In genomic region chr4:147340111-147340510, GRCh38 we compare ENCODE assay signal across 14 cellular contexts.
DNase-seq lines count a peak whose midpoint lies in the region; ATAC-seq and TF ChIP-seq lines count a peak whose summit lies in the region.
"Had no signal": no experiment of that assay in that cellular context is flagged by ENCODE, and none has a peak within 500 bp of the region (broad histone marks: within the 10 kb centered on the region; RNA-seq: fewer than 3 reads in every experiment).

No MANE protein-coding gene starts in this region.

- no peak overlapping the region for H3K23ac ChIP-seq in IMR-90 (ENCODE audit: low read depth, low read length)

- CTCF ChIA-PET in IMR-90 (lab: Yijun Ruan, JAX) = no interaction called here
- CTCF ChIA-PET in CD4-positive, alpha-beta T cell (lab: Charles Lee) = no interaction called here

- dilution Hi-C loops in IMR-90 (cut with HindIII; ENCODE audit: low sequenced_read_pairs, unreplicated experiment) = no loop called here

- POLR2A ChIA-PET in IMR-90 (lab: Charles Lee; ENCODE audit: unreplicated experiment) = no interaction called here
- POLR2A ChIA-PET in CD4-positive, alpha-beta T cell (lab: Charles Lee) = no interaction called here

- H3K36me3 ChIP-seq in IMR-90 (ENCODE audit: control insufficient read depth, insufficient read depth, low read length) = no peaks in the 10 kb centered on the region

- H2BK5ac ChIP-seq in IMR-90 (ENCODE audit: low read depth, low read length, poor library complexity, severe bottlenecking) = peak overlapping the region; percentile 14

- intact Hi-C loops in IMR-90 (cut with micrococcal nuclease) = no loop called here
- intact Hi-C loops in CD4-positive, alpha-beta T cell (cut with DNase I, micrococcal nuclease) = no loop called here

- H3K4me3 ChIP-seq in IMR-90 (ENCODE audit: insufficient read depth, low read depth, low read length) (no peak overlapping the region), choroid plexus epithelial cell (ENCODE audit: low read depth, low read length) (no peak overlapping the region)

- no peaks in the 10 kb centered on the region for H4K20me1 ChIP-seq in IMR-90 (ENCODE audit: insufficient read depth, low read length)

- H3K27ac ChIP-seq in IMR-90 (ENCODE audit: insufficient read depth, low read length) = no peak overlapping the region
- no peak overlapping the region for H3K27ac ChIP-seq in CD4-positive, alpha-beta T cell (ENCODE audit: low read depth, low read length)

- H3K9me3 ChIP-seq in IMR-90 (ENCODE audit: control insufficient read depth, insufficient read depth, low read length) = no peaks in the 10 kb centered on the region
- no peaks in the 10 kb centered on the region for H3K9me3 ChIP-seq in CD4-positive, alpha-beta T cell (ENCODE audit: control insufficient read depth, low read length)

- TF ChIP-seq RAD21 in IMR-90 (IDR thresholded peaks at IDR 0.05; ENCODE audit: low read length) = no peak

- H3K18ac ChIP-seq in IMR-90 (ENCODE audit: low read depth, low read length) = no peak overlapping the region

- no peak overlapping the region for H2AK5ac ChIP-seq in IMR-90 (ENCODE audit: low read depth, low read length)

- no peak overlapping the region for H3K14ac ChIP-seq in IMR-90 (replicated peaks; ENCODE audit: low read depth, low read length)

- H3K27me3 Mint-ChIP-seq in mesothelial cell of epicardium (ENCODE audit: low read depth) = no peaks in the 10 kb centered on the region
- peaks cover 6% of the 10 kb centered on the region for H3K27me3 Mint-ChIP-seq in CD4-positive, alpha-beta T cell
- H3K27me3 Mint-ChIP-seq in progenitor cell of endocrine pancreas = no peaks in the 10 kb centered on the region
- H3K27me3 Mint-ChIP-seq: activated naive CD4-positive, alpha-beta T cell treated with anti-CD3 and anti-CD28 coated beads, Interleukin-2, amount 50 U/mL, for 24 hours; effector memory CD8-positive, alpha-beta T cell had no signal

- H4K8ac ChIP-seq in IMR-90 (ENCODE audit: low read depth in 2 of 2, low read length in 2 of 2) = no peak overlapping the region

- BruUV-seq in IMR-90 (replicated peaks; lab: Mats Ljungman, UMichigan) = no TSS peak

- H2BK15ac ChIP-seq in IMR-90 (ENCODE audit: low read depth, low read length) = no peak overlapping the region

- H2BK20ac ChIP-seq in IMR-90 (ENCODE audit: low read depth, low read length) = no peak overlapping the region

- peaks cover 49% of the 10 kb centered on the region for H3K4me1 Mint-ChIP-seq in mesothelial cell of epicardium
- H3K4me1 Mint-ChIP-seq in CD4-positive, alpha-beta T cell (ENCODE audit: low read depth) = no peaks in the 10 kb centered on the region
- peaks cover 1% of the 10 kb centered on the region for H3K4me1 Mint-ChIP-seq in progenitor cell of endocrine pancreas (ENCODE audit: low read depth)
- H3K4me1 Mint-ChIP-seq: activated naive CD4-positive, alpha-beta T cell treated with anti-CD3 and anti-CD28 coated beads, Interleukin-2, amount 50 U/mL, for 24 hours; immature natural killer cell had no signal

- WGBS in IMR-90 (ENCODE audit: extremely low coverage in 2 of 2, insufficient read length in 1 of 2), 2 experiments = no CpG with 5 or more reads among the region's 1 CpG

- H3K9me3 Mint-ChIP-seq in mesothelial cell of epicardium (peaks cover 9% of the 10 kb centered on the region), progenitor cell of endocrine pancreas (ENCODE audit: low read depth) (no peaks in the 10 kb centered on the region)
- no peaks in the 10 kb centered on the region for H3K9me3 Mint-ChIP-seq in CD4-positive, alpha-beta T cell
- H3K9me3 Mint-ChIP-seq: activated naive CD4-positive, alpha-beta T cell treated with anti-CD3 and anti-CD28 coated beads, Interleukin-2, amount 50 U/mL, for 24 hours had no signal

- H4K91ac ChIP-seq in IMR-90 (ENCODE audit: insufficient read depth, low read depth, low read length) = no peak overlapping the region

- no peak overlapping the region for H3K9ac ChIP-seq in IMR-90 (ENCODE audit: low read depth, low read length)

- peaks cover 13% of the 10 kb centered on the region for H3K36me3 Mint-ChIP-seq in mesothelial cell of epicardium
- no peaks in the 10 kb centered on the region for H3K36me3 Mint-ChIP-seq in CD4-positive, alpha-beta T cell (ENCODE audit: low read depth)
- no peaks in the 10 kb centered on the region for H3K36me3 Mint-ChIP-seq in progenitor cell of endocrine pancreas (ENCODE audit: insufficient read depth)
- H3K36me3 Mint-ChIP-seq: activated naive CD4-positive, alpha-beta T cell treated with anti-CD3 and anti-CD28 coated beads, Interleukin-2, amount 50 U/mL, for 24 hours had no signal

- H3K27me3 ChIP-seq in IMR-90 (ENCODE audit: control insufficient read depth, insufficient read depth, low read length) = no peaks in the 10 kb centered on the region
- no peaks in the 10 kb centered on the region for H3K27me3 ChIP-seq in CD4-positive, alpha-beta T cell (ENCODE audit: control insufficient read depth, insufficient read depth, low read length)

- in situ Hi-C loops in IMR-90 (cut with MboI; ENCODE audit: low sequenced_read_pairs) = no loop called here

- ATAC-seq in GM18517 (IDR thresholded peaks at IDR 0.05; ENCODE audit: unreplicated experiment) (peak; percentile 15), IMR-90 (ENCODE audit: low read depth) (peak; percentile 98)
- no peak for ATAC-seq in CD4-positive, alpha-beta T cell (ENCODE audit: poor library complexity)
- ATAC-seq: activated CD8-positive, alpha-beta T cell treated with anti-CD3 and anti-CD28 coated beads, Interleukin-2, amount 10 ng/mL, durations not matched to agents 7 days and 5 days; effector memory CD8-positive, alpha-beta T cell had no signal

- H2BK120ac ChIP-seq in IMR-90 (ENCODE audit: low read depth, low read length) = no peak overlapping the region

- H3K4me2 ChIP-seq in IMR-90 (ENCODE audit: low read depth, low read length) = no peak overlapping the region

- TF ChIP-seq CTCF in IMR-90 (conservative IDR thresholded peaks at IDR 0.05; ENCODE audit: low read depth, low read length) (no peak), choroid plexus epithelial cell (conservative IDR thresholded peaks at IDR 0.05; ENCODE audit: low read depth, low read length) (no peak), mesothelial cell of epicardium (IDR thresholded peaks at IDR 0.05; ENCODE audit: unreplicated experiment) (no peak), progenitor cell of endocrine pancreas (IDR thresholded peaks at IDR 0.05; ENCODE audit: unreplicated experiment) (no peak)
- no peak for TF ChIP-seq CTCF in CD4-positive, alpha-beta T cell (IDR thresholded peaks at IDR 0.05)

- no peaks in the 10 kb centered on the region for H3K79me1 ChIP-seq in IMR-90 (ENCODE audit: low read depth in 1 of 2, low read length in 2 of 2)

- H3K27ac Mint-ChIP-seq in mesothelial cell of epicardium (peak overlapping the region; percentile 85), progenitor cell of endocrine pancreas (no peak overlapping the region)
- no peak overlapping the region for H3K27ac Mint-ChIP-seq in CD4-positive, alpha-beta T cell
- H3K27ac Mint-ChIP-seq: activated CD8-positive, alpha-beta T cell treated with anti-CD3 and anti-CD28 coated beads, Interleukin-2, amount 10 ng/mL, durations not matched to agents 7 days and 5 days; activated naive CD4-positive, alpha-beta T cell treated with anti-CD3 and anti-CD28 coated beads, Interleukin-2, amount 50 U/mL, for 24 hours; effector memory CD8-positive, alpha-beta T cell; immature natural killer cell; nephron progenitor cell had no signal

- no peak overlapping the region for H2AK9ac ChIP-seq in IMR-90 (replicated peaks; ENCODE audit: low read depth, low read length, poor library complexity)

- peaks cover 7% of the 10 kb centered on the region for H3K9me1 ChIP-seq in IMR-90 (ENCODE audit: insufficient read depth, low read length)

- no peak overlapping the region for H3K4me3 Mint-ChIP-seq in mesothelial cell of epicardium
- H3K4me3 Mint-ChIP-seq in CD4-positive, alpha-beta T cell = no peak overlapping the region
- H3K4me3 Mint-ChIP-seq in progenitor cell of endocrine pancreas (ENCODE audit: low read depth) = no peak overlapping the region
- H3K4me3 Mint-ChIP-seq: activated CD8-positive, alpha-beta T cell treated with anti-CD3 and anti-CD28 coated beads, Interleukin-2, amount 10 ng/mL, durations not matched to agents 7 days and 5 days; activated naive CD4-positive, alpha-beta T cell treated with anti-CD3 and anti-CD28 coated beads, Interleukin-2, amount 50 U/mL, for 24 hours; effector memory CD8-positive, alpha-beta T cell; immature natural killer cell; nephron progenitor cell had no signal

- DNase-seq in IMR-90 (peak; percentile 89), choroid plexus epithelial cell (ENCODE audit: low read depth) (peak; percentile 85), mesothelial cell of epicardium (ENCODE audit: low spot score in 2 of 2, unreplicated experiment in 2 of 2) (no peak), DMS53 treated with DMSO at 0.1 percent for 48 hours (lab: John Stamatoyannopoulos, UW; ENCODE audit: unreplicated experiment) (no peak), progenitor cell of endocrine pancreas (ENCODE audit: low spot score, unreplicated experiment) (no peak), CD1c-positive myeloid dendritic cell (ENCODE audit: extremely low spot score) (no peak)
- no peak for DNase-seq in CD4-positive, alpha-beta T cell
- DNase-seq: activated CD8-positive, alpha-beta T cell treated with anti-CD3 and anti-CD28 coated beads, Interleukin-2, amount 10 ng/mL, durations not matched to agents 7 days and 5 days; effector memory CD8-positive, alpha-beta T cell; immature natural killer cell; NCI-H2029 treated with DMSO at 0.1 percent for 48 hours; nephron progenitor cell had no signal

- no peak overlapping the region for H3K4ac ChIP-seq in IMR-90 (ENCODE audit: low read depth, low read length)

- no peak overlapping the region for H2AFZ ChIP-seq in IMR-90 (replicated peaks; ENCODE audit: low read length, poor library complexity)

- H3K56ac ChIP-seq in IMR-90 (ENCODE audit: extremely low read depth, insufficient read depth, low read length) = no peak overlapping the region

- no peak for TF ChIP-seq POLR2A in IMR-90 (IDR thresholded peaks at IDR 0.05; ENCODE audit: low read depth, low read length)

- H4K5ac ChIP-seq in IMR-90 (ENCODE audit: low read depth, low read length) = no peak overlapping the region

- H3K4me1 ChIP-seq in IMR-90 (ENCODE audit: control insufficient read depth, insufficient read depth, low read length) = peaks cover 4% of the 10 kb centered on the region

TF ChIP-seq in IMR-90, 13 proteins besides CTCF, POLR2A, EP300 and RAD21:
- TF ChIP-seq FOS (IDR thresholded peaks at IDR 0.05; ENCODE audit: low read depth, low read length) = peak; percentile 55; the same call in 1 of the 2 replicates
- TF ChIP-seq RCOR1 (IDR thresholded peaks at IDR 0.05; ENCODE audit: insufficient replicate concordance, low read length) = no peak

Comparison
In these comparisons a context has a peak if more than half of its experiments do, and no peak if none do; other contexts are left out.
1. DNase-seq: peak in IMR-90 (single experiment) and choroid plexus epithelial cell (single experiment); none in mesothelial cell of epicardium (0 of 2), CD4-positive, alpha-beta T cell (0 of 10), DMS53 treated with DMSO at 0.1 percent for 48 hours (single experiment), progenitor cell of endocrine pancreas (single experiment) and CD1c-positive myeloid dendritic cell (single experiment).